18 cellular contexts compared by ENCODE assay signal in genomic region chr18:48583568-48583967, GRCh38.
"Had no signal": no experiment of that assay in that cellular context is flagged by ENCODE, and none has a peak within 500 bp of the region (broad histone marks: within the 10 kb centered on the region; RNA-seq: fewer than 3 reads in every experiment).

No MANE protein-coding gene starts in this region.

- H3K4me1 ChIP-seq: upper lobe of right lung had no signal

- H3K9me3 ChIP-seq: adrenal gland, gastroesophageal sphincter, heart left ventricle, testis, upper lobe of right lung had no signal

- H3K4me3 ChIP-seq: adrenal gland, coronary artery, gastroesophageal sphincter, heart left ventricle, skin epidermis, testis, upper lobe of right lung had no signal

- H3K27ac ChIP-seq: adrenal gland, heart left ventricle, skin epidermis, testis, upper lobe of right lung had no signal

- DNase-seq: activated CD4-positive, CD25-positive, alpha-beta regulatory T cell treated with anti-CD3 and anti-CD28 coated beads, Interleukin-2, amount 50 U/mL, for 72 hours; activated CD8-positive, alpha-beta memory T cell treated with anti-CD3 and anti-CD28 coated beads for 24 hours; activated CD8-positive, alpha-beta memory T cell treated with anti-CD3 and anti-CD28 coated beads, Interleukin-2, amount 50 U/mL, for 48 hours; activated effector memory CD4-positive, alpha-beta T cell treated with Interleukin-2 at 50 U/mL for 16 hours; activated T-cell treated with anti-CD3 and anti-CD28 coated beads, Interleukin-2, amount 50 U/mL, for 48 hours; adrenal gland; effector CD4-positive, alpha-beta T cell; kidney glomerular epithelial cell; naive B cell; right cardiac atrium; stimulated activated naive CD8-positive, alpha-beta T cell treated with anti-CD3 and anti-CD28 coated beads, Interleukin-15, amount 100 ng/mL, for 72 hours; testis; upper lobe of right lung had no signal

- H3K36me3 ChIP-seq: adrenal gland, gastroesophageal sphincter, heart left ventricle, upper lobe of right lung had no signal

- ATAC-seq: activated naive CD4-positive, alpha-beta T cell treated with anti-CD3 and anti-CD28 coated beads, Interleukin-2, amount 50 U/mL, for 72 hours; gastroesophageal sphincter; right cardiac atrium; stimulated activated naive CD8-positive, alpha-beta T cell treated with anti-CD3 and anti-CD28 coated beads, Interleukin-15, amount 100 ng/mL, for 72 hours had no signal

- H3K27me3 ChIP-seq: adrenal gland, gastroesophageal sphincter, heart left ventricle, testis, upper lobe of right lung had no signal
